ENCODE assay signal across 7 cellular contexts in the genomic region with DNA sequence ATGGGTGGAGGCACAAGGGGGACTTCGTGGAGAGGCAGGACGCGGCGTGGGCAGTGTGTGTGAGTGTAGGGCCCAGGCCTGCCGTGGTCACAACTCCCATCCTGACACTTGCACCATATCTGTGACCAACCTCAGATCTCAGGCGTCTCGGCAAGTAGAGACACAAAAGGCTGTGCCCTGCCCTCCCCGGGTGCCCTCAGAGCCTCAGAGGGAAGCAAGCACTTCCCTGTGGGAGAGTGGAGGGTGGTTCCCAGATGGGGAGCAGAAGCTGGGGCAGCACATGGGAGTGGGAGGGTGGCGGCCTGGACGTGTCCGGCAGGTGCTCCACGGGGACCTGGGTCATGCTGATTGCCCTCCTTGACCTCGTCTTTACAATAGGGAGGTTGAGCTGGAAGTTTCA. TPM values are rescaled to one million over a fixed set of nuclear protein-coding genes. Genes with fewer than 3 reads are reported as not detected.
"Had no signal": no experiment of that assay in that cellular context is flagged by ENCODE, and none has a peak within 500 bp of the region (broad histone marks: within the 10 kb centered on the region; RNA-seq: fewer than 3 reads in every experiment).

No MANE protein-coding gene starts in this region.

- H3K4me2 ChIP-seq: GM23338 had no signal

- H3K27ac Mint-ChIP-seq: GM23338, H9, IgD-negative memory B cell had no signal

- H3K4me3 ChIP-seq: GM23338 had no signal

- H3K9me3 Mint-ChIP-seq: GM23338, H9, IgD-negative memory B cell had no signal

- H2AFZ ChIP-seq: GM23338 had no signal

- DNase-seq: H9, HCEC 1CT had no signal

- H3K36me3 Mint-ChIP-seq: IgD-negative memory B cell had no signal

- FAIRE-seq: H1, H54, HepG2 had no signal

- H3K4me3 Mint-ChIP-seq: GM23338, H9, IgD-negative memory B cell had no signal

RNA-seq across cellular contexts. Expression of gene B3GAT1, which starts 20.4 kb away (rescaled TPM):
- total RNA-seq: HepG2 had no signal
- polyA plus RNA-seq: HepG2, IgD-negative memory B cell had no signal
